1 cellular context compared by ENCODE assay signal in the genomic region with DNA sequence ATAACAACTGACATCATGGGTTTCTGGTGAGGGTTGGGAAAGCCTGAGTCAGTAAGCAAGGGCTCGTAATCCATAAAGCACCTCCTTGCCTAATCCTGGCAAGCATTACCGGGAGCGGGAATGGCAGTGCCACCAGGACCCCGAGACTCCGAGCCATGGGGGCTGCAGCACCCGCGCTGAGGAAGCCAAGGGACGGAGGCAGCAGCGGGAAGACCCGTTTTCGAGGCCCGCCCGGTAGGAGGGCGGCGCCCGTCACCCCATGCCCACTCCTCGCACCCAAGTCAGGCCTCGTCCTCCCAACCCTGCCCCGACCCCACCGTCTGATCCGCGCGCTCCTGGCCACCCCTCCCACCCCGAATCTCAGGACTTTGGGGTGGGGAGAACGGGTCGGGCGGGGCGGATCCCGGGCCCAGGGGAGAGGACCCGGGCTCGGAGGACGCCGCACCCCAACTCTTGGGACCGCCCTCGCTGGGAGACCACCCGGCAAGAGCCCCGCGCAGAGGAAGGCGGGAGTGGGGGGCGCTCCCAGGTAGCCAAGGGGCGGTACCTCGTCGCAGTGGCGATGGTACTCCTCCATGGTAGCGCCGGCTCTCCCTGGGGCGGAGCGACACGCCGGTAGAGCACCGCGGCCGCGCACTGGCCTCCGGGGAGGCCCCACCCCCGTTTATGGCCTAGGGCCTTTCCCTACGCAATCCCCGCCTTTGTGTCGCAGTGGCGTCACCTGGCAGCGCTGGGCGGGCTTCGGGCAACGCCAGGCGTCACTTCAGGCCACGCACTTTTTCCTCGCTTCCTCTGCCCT.
TF ChIP-seq lines count a peak whose summit lies in the region.

A gene with protein sequence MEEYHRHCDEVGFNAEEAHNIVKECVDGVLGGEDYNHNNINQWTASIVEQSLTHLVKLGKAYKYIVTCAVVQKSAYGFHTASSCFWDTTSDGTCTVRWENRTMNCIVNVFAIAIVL (minus strand): TSS at position 638 of the 799 bp plus-strand sequence. CDS start 61 bp downstream, at position 577.

TF ChIP-seq in IMR-90, 13 proteins besides CTCF, POLR2A, EP300 and RAD21 (continued from another document):
- TF ChIP-seq, protein P1, sequence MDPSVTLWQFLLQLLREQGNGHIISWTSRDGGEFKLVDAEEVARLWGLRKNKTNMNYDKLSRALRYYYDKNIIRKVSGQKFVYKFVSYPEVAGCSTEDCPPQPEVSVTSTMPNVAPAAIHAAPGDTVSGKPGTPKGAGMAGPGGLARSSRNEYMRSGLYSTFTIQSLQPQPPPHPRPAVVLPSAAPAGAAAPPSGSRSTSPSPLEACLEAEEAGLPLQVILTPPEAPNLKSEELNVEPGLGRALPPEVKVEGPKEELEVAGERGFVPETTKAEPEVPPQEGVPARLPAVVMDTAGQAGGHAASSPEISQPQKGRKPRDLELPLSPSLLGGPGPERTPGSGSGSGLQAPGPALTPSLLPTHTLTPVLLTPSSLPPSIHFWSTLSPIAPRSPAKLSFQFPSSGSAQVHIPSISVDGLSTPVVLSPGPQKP (IDR thresholded peaks at IDR 0.05; ENCODE audit: borderline replicate concordance, low read depth, low read length), result no peak
